ENCODE assay signal across 18 cellular contexts in the genomic region with DNA sequence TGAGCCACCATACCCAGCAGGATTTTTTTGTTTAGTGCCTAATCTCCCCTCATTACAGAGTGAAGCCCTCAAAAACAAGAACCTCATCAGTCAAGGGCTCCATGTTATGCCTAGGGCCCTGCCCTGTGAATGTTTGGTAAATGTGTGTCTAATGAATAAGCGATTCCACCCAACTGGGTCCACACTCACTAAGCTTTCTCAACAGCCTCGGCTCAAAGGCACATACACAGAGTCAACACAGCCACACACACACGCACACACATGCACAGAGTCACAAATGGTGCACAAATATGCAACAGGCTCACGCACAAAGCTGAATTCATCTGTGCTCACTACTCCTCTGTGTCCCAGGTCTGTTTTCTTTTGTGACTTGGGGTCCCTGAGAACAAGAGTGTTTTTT. TPM values are rescaled to one million over a fixed set of nuclear protein-coding genes. Genes with fewer than 3 reads are reported as not detected.
"Had no signal": no experiment of that assay in that cellular context is flagged by ENCODE, and none has a peak within 500 bp of the region (broad histone marks: within the 10 kb centered on the region; RNA-seq: fewer than 3 reads in every experiment).

No MANE protein-coding gene starts in this region.

- H3K9me3 ChIP-seq: tibial artery, uterus had no signal

- ATAC-seq: activated T-cell treated with anti-CD3 and anti-CD28 coated beads, Interleukin-2, amount 50 U/mL, for 72 hours; stimulated activated naive CD8-positive, alpha-beta T cell treated with anti-CD3 and anti-CD28 coated beads, Interleukin-15, Interleukin-2, amounts not matched to agents 100 U/mL and 50 U/mL, for 24 hours had no signal

- H3K27ac ChIP-seq: coronary artery, tibial artery, uterus had no signal

- H3K36me3 ChIP-seq: tibial artery, uterus had no signal

- H3K27me3 Mint-ChIP-seq: activated CD4-positive, alpha-beta memory T cell treated with anti-CD3 and anti-CD28 coated beads for 36 hours had no signal

- H3K4me1 ChIP-seq: uterus had no signal

- H3K9me3 Mint-ChIP-seq: activated CD4-positive, alpha-beta memory T cell treated with anti-CD3 and anti-CD28 coated beads for 36 hours; activated naive CD4-positive, alpha-beta T cell treated with anti-CD3 and anti-CD28 coated beads, Interleukin-2, amount 10 ng/mL, durations not matched to agents 7 days and 5 days; activated T-cell treated with anti-CD3 and anti-CD28 coated beads, Interleukin-2, amount 50 U/mL, for 72 hours; naive B cell; T-helper 1 cell treated with Interleukin-12 subunit alpha and Interleukin-12 subunit beta and Interleukin-4 antibody, amounts not matched to agents 30 μg/mL and 1 μg/mL, for 36 hours had no signal

- H3K27ac Mint-ChIP-seq: activated CD4-positive, alpha-beta memory T cell treated with anti-CD3 and anti-CD28 coated beads for 36 hours; activated naive CD4-positive, alpha-beta T cell treated with anti-CD3 and anti-CD28 coated beads, Interleukin-2, amount 10 ng/mL, durations not matched to agents 7 days and 5 days; activated T-cell treated with anti-CD3 and anti-CD28 coated beads, Interleukin-2, amount 50 U/mL, for 72 hours; naive B cell; T-helper 1 cell treated with Interleukin-12 subunit alpha and Interleukin-12 subunit beta and Interleukin-4 antibody, amounts not matched to agents 30 μg/mL and 1 μg/mL, for 36 hours had no signal

- H3K27me3 ChIP-seq: tibial artery, uterus had no signal

- DNase-seq: activated CD4-positive, alpha-beta memory T cell treated with anti-CD3 and anti-CD28 coated beads for 36 hours; activated CD4-positive, alpha-beta T cell treated with anti-CD3 and anti-CD28 coated beads for 48 hours; activated CD4-positive, CD25-positive, alpha-beta regulatory T cell; activated effector memory CD4-positive, alpha-beta T cell treated with Interleukin-2 at 50 U/mL for 16 hours; activated naive CD4-positive, alpha-beta T cell treated with anti-CD3 and anti-CD28 coated beads, Interleukin-2, amount 10 ng/mL, durations not matched to agents 7 days and 5 days; activated T-cell treated with anti-CD3 and anti-CD28 coated beads, Interleukin-2, amount 50 U/mL, for 72 hours; cerebellar nuclear complex; foreskin melanocyte; hypothalamus; mesenchymal stem cell; naive B cell; stimulated activated CD4-positive, alpha-beta T cell treated with anti-CD3 and anti-CD28 coated beads, Interleukin-4, amount 100 ng/mL, for 24 hours; stimulated activated naive CD8-positive, alpha-beta T cell treated with anti-CD3 and anti-CD28 coated beads, Interleukin-15, Interleukin-2, amounts not matched to agents 100 U/mL and 50 U/mL, for 24 hours; tibial artery; uterus had no signal

- H3K36me3 Mint-ChIP-seq: activated CD4-positive, alpha-beta memory T cell treated with anti-CD3 and anti-CD28 coated beads for 36 hours; activated naive CD4-positive, alpha-beta T cell treated with anti-CD3 and anti-CD28 coated beads, Interleukin-2, amount 10 ng/mL, durations not matched to agents 7 days and 5 days; naive B cell had no signal

- H3K4me3 ChIP-seq: coronary artery, tibial artery, uterus had no signal

- H3K4me3 Mint-ChIP-seq: activated CD4-positive, alpha-beta memory T cell treated with anti-CD3 and anti-CD28 coated beads for 36 hours; activated naive CD4-positive, alpha-beta T cell treated with anti-CD3 and anti-CD28 coated beads, Interleukin-2, amount 10 ng/mL, durations not matched to agents 7 days and 5 days; activated T-cell treated with anti-CD3 and anti-CD28 coated beads, Interleukin-2, amount 50 U/mL, for 72 hours; T-helper 1 cell treated with Interleukin-12 subunit alpha and Interleukin-12 subunit beta and Interleukin-4 antibody, amounts not matched to agents 30 μg/mL and 1 μg/mL, for 36 hours had no signal

RNA-seq across cellular contexts. Expression of a gene that starts 11.7 kb away (rescaled TPM):
- total RNA-seq: activated CD4-positive, alpha-beta memory T cell treated with anti-CD3 and anti-CD28 coated beads for 36 hours; activated T-cell treated with anti-CD3 and anti-CD28 coated beads, Interleukin-2, amount 50 U/mL, for 72 hours had no signal
- polyA plus RNA-seq: neural cell had no signal
